1 cellular context compared by ENCODE assay signal in genomic region chr16:89505204-89506112, GRCh38.
TF ChIP-seq lines count a peak whose summit lies in the region.

No MANE protein-coding gene starts in this region.

TF ChIP-seq in HepG2, 621 proteins besides CTCF, POLR2A, EP300 and RAD21 (continued from another document and continues in another):
- TF ChIP-seq PATZ1 (CRISPR knock-in tag; IDR thresholded peaks at IDR 0.05) (peak; percentile 73), HOXA5 (CRISPR knock-in tag; IDR thresholded peaks at IDR 0.05) (0 out of 2 replicates have a peak, but pooled peaks have one; percentile 56), SRF (IDR thresholded peaks at IDR 0.05; ENCODE audit: low read depth, low read length) (peak; percentile 3; the same call in 1 of the 2 replicates), CEBPZ (IDR thresholded peaks at IDR 0.05; ENCODE audit: low read length) (no peak), PAF1 (CRISPR knock-in tag; IDR thresholded peaks at IDR 0.05) (no peak), RBM22 (optimal IDR thresholded peaks at IDR 0.05; ENCODE audit: low read length) (peak; percentile 65), MIXL1 (CRISPR knock-in tag; IDR thresholded peaks at IDR 0.05) (peak; percentile 77), KMT2B (CRISPR knock-in tag; IDR thresholded peaks at IDR 0.05) (peak; percentile 81), NR2F2 (IDR thresholded peaks at IDR 0.05; ENCODE audit: borderline replicate concordance, low read depth) (peak; percentile 67; the same call in 1 of the 2 replicates), ZNF713 (CRISPR knock-in tag; IDR thresholded peaks at IDR 0.05) (peak; percentile 95), ZNF552 (CRISPR knock-in tag; IDR thresholded peaks at IDR 0.05; ENCODE audit: borderline replicate concordance) (no peak), ZFX (CRISPR knock-in tag; IDR thresholded peaks at IDR 0.05; ENCODE audit: low read depth) (peak; percentile 89), IRF1 (CRISPR knock-in tag; IDR thresholded peaks at IDR 0.05; ENCODE audit: low read depth) (peak; percentile 77; the same call in 1 of the 2 replicates), AKNA (CRISPR knock-in tag; IDR thresholded peaks at IDR 0.05; ENCODE audit: borderline replicate concordance) (no peak), ZNF546 (CRISPR knock-in tag; conservative IDR thresholded peaks at IDR 0.05) (0 out of 2 replicates have a peak, but pooled peaks have one; percentile 58), TBP (CRISPR knock-in tag; IDR thresholded peaks at IDR 0.05) (peak; percentile 48; the same call in 1 of the 2 replicates), FOXO4 (CRISPR knock-in tag; conservative IDR thresholded peaks at IDR 0.05) (no peak), PTBP1 (IDR thresholded peaks at IDR 0.05; ENCODE audit: low read depth, low read length, poor library complexity, severe bottlenecking) (no peak), JDP2 (CRISPR knock-in tag; IDR thresholded peaks at IDR 0.05; ENCODE audit: borderline replicate concordance) (no peak), TBX3 (IDR thresholded peaks at IDR 0.05; ENCODE audit: borderline replicate concordance) (peak; percentile 58; the same call in 1 of the 2 replicates), TOE1 (CRISPR knock-in tag; IDR thresholded peaks at IDR 0.05) (no peak; the same call in 1 of the 2 replicates), ZNF670 (CRISPR knock-in tag; IDR thresholded peaks at IDR 0.05; ENCODE audit: borderline replicate concordance) (peak; percentile 76; the same call in 1 of the 2 replicates), ZNF784 (CRISPR knock-in tag; IDR thresholded peaks at IDR 0.05; ENCODE audit: borderline replicate concordance) (peak; percentile 87; the same call in 1 of the 2 replicates), REST (IDR thresholded peaks at IDR 0.05; ENCODE audit: borderline replicate concordance in 1 of 2, low read depth in 1 of 2, low read length in 2 of 2) (peak in 1 of 2 experiments; percentile 43; a peak in 1 of 4 replicates), ZNF615 (CRISPR knock-in tag; IDR thresholded peaks at IDR 0.05; ENCODE audit: borderline replicate concordance) (peak; percentile 81; the same call in 1 of the 2 replicates), ZNF547 (CRISPR knock-in tag; IDR thresholded peaks at IDR 0.05) (peak; percentile 73; the same call in 1 of the 2 replicates), ZNF782 (CRISPR knock-in tag; IDR thresholded peaks at IDR 0.05; ENCODE audit: borderline replicate concordance) (peak; percentile 84; the same call in 1 of the 2 replicates), HBP1 (CRISPR knock-in tag; IDR thresholded peaks at IDR 0.05; ENCODE audit: low read depth) (no peak), RNF2 (conservative IDR thresholded peaks at IDR 0.05; ENCODE audit: low read depth) (no peak), ONECUT2 (CRISPR knock-in tag; IDR thresholded peaks at IDR 0.05) (no peak), RORA (CRISPR knock-in tag; IDR thresholded peaks at IDR 0.05) (no peak), ZNF567 (CRISPR knock-in tag; IDR thresholded peaks at IDR 0.05; ENCODE audit: borderline replicate concordance) (0 out of 2 replicates have a peak, but pooled peaks have one; percentile 75), RXRB (CRISPR knock-in tag; IDR thresholded peaks at IDR 0.05; ENCODE audit: borderline replicate concordance) (peak; percentile 95), ZNF598 (CRISPR knock-in tag; IDR thresholded peaks at IDR 0.05; ENCODE audit: borderline replicate concordance) (peak; percentile 75; the same call in 1 of the 2 replicates), U2AF1 (optimal IDR thresholded peaks at IDR 0.05; ENCODE audit: low read depth, low read length) (no peak), ZSCAN9 (CRISPR knock-in tag; IDR thresholded peaks at IDR 0.05; ENCODE audit: borderline replicate concordance) (peak; percentile 91; the same call in 1 of the 2 replicates), GTF3A (CRISPR knock-in tag; conservative IDR thresholded peaks at IDR 0.05) (peak; percentile 95), NKX3-1 (CRISPR knock-in tag; IDR thresholded peaks at IDR 0.05) (no peak; the same call in 1 of the 2 replicates), ZNF83 (CRISPR knock-in tag; IDR thresholded peaks at IDR 0.05; ENCODE audit: borderline replicate concordance) (peak; percentile 66; the same call in 1 of the 2 replicates), NCOA5 (CRISPR knock-in tag; IDR thresholded peaks at IDR 0.05) (no peak), MED1 (CRISPR knock-in tag; IDR thresholded peaks at IDR 0.05) (peak; percentile 90), GPN1 (CRISPR knock-in tag; IDR thresholded peaks at IDR 0.05; ENCODE audit: borderline replicate concordance) (no peak), XRCC5 (optimal IDR thresholded peaks at IDR 0.05; ENCODE audit: low read length) (peak; percentile 91), AGO2 (optimal IDR thresholded peaks at IDR 0.05; ENCODE audit: low read depth, low read length) (no peak), GABPB1 (CRISPR knock-in tag; IDR thresholded peaks at IDR 0.05) (peak; percentile 93), AKAP8 (CRISPR knock-in tag; IDR thresholded peaks at IDR 0.05) (peak; percentile 89), ZNF605 (CRISPR knock-in tag; IDR thresholded peaks at IDR 0.05) (peak; percentile 94)
